ENCODE assay signal across 8 cellular contexts in genomic region chr6:34414999-34415858, GRCh38. TPM values are rescaled to one million over a fixed set of nuclear protein-coding genes. Genes with fewer than 3 reads are reported as not detected.
DNase-seq lines count a peak whose midpoint lies in the region; ATAC-seq and TF ChIP-seq lines count a peak whose summit lies in the region.

No MANE protein-coding gene starts in this region.

- no peaks in the 10 kb centered on the region for H3K27me3 ChIP-seq in muscle layer of duodenum (ENCODE audit: low read depth, low read length)

- DNase-seq in A172 (ENCODE audit: low spot score) = peak; percentile 57
- DNase-seq in GF-D8 (lab: John Stamatoyannopoulos, UW) = peak; percentile 75
- peak; percentile 30 for DNase-seq in NCI-H2227 treated with DMSO at 0.1 percent for 48 hours (lab: John Stamatoyannopoulos, UW)
- peak; percentile 34 for DNase-seq in activated CD4-positive, alpha-beta T cell treated with anti-CD3 and anti-CD28 coated beads, Interleukin-2, amount 50 U/mL, for 1 hour
- DNase-seq in erythroblast (lab: John Stamatoyannopoulos, UW) = peak; percentile 77 to 81

- H3K27ac ChIP-seq in muscle layer of duodenum (ENCODE audit: low read length) = peak overlapping the region; percentile 36

- TF ChIP-seq POLR2A in erythroblast (IDR thresholded peaks at IDR 0.05; ENCODE audit: low read length) = no peak

- ATAC-seq in HG03280 (IDR thresholded peaks at IDR 0.05; ENCODE audit: unreplicated experiment) (no peak), GM21423 (IDR thresholded peaks at IDR 0.05; ENCODE audit: unreplicated experiment) (no peak)

- H3K9me3 ChIP-seq in muscle layer of duodenum (ENCODE audit: control insufficient read depth in 1 of 2, low read length in 2 of 2) = no peaks in the 10 kb centered on the region

- H3K4me1 ChIP-seq in muscle layer of duodenum (ENCODE audit: control insufficient read depth in 1 of 2, insufficient read depth in 2 of 2, low read length in 2 of 2) = peaks cover 0 to 6% of the 10 kb centered on the region in 2 donors

- H3K4me3 ChIP-seq in muscle layer of duodenum (ENCODE audit: low read depth in 1 of 2, low read length in 2 of 2) = no peak overlapping the region

- H3K36me3 ChIP-seq in muscle layer of duodenum (ENCODE audit: control insufficient read depth in 1 of 2, insufficient read depth in 2 of 2, low read length in 2 of 2) = peaks cover 29 to 30% of the 10 kb centered on the region in 2 donors

RNA-seq across cellular contexts. Expression of gene RPS10, which starts 10.6 kb away (rescaled TPM):
- 1,978 and 2,323 TPM in 2 replicates for total RNA-seq in A172 (2014; rRNA removed; shearing (Covaris generic))

RNA-seq across cellular contexts. Expression of gene NUDT3, which starts 22.8 kb away (rescaled TPM):
- total RNA-seq in A172 (2014; rRNA removed; shearing (Covaris generic)) = 12.8 and 13.1 TPM in 2 replicates

RNA-seq across cellular contexts. Expression of gene PACSIN1, which starts 50.6 kb away (rescaled TPM):
- 0.31 TPM in 1 of 2 replicates, not detected in the other for total RNA-seq in A172 (2014; rRNA removed; shearing (Covaris generic))
